In the genomic region with DNA sequence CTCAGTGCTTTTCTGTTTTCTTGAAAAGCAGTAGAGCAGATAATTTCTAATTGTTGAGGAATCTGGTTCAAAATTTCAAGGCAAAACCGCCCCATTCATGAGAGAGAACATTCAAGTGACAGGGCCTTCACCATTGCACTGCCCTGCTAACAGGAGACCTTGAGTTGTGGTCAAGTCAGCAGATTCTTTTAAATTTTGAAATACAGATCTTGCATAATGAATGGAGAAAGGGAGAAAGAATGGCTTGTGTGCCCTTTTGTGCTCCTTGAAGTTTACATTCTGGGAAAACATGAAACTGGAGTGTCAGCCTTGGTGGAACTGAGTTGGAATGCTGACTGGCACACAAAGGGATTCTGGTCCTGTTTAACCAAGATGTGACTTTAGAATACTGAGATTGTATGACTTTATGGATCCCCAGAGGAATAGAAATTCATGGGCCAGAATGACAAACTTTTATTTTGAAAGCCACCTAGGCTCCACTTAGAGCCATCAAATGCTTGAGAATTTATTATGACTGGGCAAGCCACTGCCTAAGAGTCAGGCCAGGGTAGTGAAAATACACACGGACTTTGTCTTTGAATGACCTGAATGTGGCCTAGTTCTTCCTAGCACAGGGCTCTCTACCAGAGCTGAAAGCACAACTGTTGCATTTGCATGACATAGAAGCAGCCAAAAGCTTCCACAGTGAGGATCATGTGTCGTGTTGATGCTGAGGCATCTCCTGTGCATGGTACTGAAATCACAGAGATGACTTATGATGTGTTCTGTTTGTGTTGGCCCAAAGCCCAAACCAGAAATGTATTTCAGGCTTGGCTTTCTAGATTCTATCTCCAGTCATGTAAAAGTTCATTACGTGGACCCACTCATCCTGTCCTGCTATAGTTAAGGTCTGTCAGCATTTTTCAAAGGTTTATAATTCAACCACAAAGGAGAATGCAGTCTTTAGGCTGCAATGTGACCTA, we compare ENCODE assay signal across 8 cellular contexts.
DNase-seq lines count a peak whose midpoint lies in the region; ATAC-seq and TF ChIP-seq lines count a peak whose summit lies in the region.

No MANE protein-coding gene starts in this region.

- H3K4me1 ChIP-seq in MM.1S (ENCODE audit: low read length): no peaks in the 10 kb centered on the region

- H3K79me2 ChIP-seq in MM.1S (ENCODE audit: low read length): no peaks in the 10 kb centered on the region

- TF ChIP-seq CTCF in AG09319 (IDR thresholded peaks at IDR 0.05; ENCODE audit: low read depth, low read length) (no peak), MM.1S (IDR thresholded peaks at IDR 0.05; ENCODE audit: low read length) (no peak)

- H3K36me3 ChIP-seq in MM.1S (replicated peaks; ENCODE audit: insufficient read depth, low read length): no peaks in the 10 kb centered on the region

- H3K4me1 Mint-ChIP-seq in effector memory CD8-positive, alpha-beta T cell (ENCODE audit: low read depth in 2 of 2): no peaks in the 10 kb centered on the region

- no peaks in the 10 kb centered on the region for H3F3A ChIP-seq in MM.1S (ENCODE audit: insufficient read depth, low read length)

- H3K9ac ChIP-seq in MM.1S (ENCODE audit: low read length): no peak overlapping the region

- no peak overlapping the region for H3K27ac Mint-ChIP-seq in effector memory CD8-positive, alpha-beta T cell

- no peaks in the 10 kb centered on the region for H3K9me3 Mint-ChIP-seq in effector memory CD8-positive, alpha-beta T cell

- H3K36me3 Mint-ChIP-seq in effector memory CD8-positive, alpha-beta T cell (ENCODE audit: insufficient read depth): no peaks in the 10 kb centered on the region

- no peaks in the 10 kb centered on the region for H4K20me1 ChIP-seq in MM.1S (ENCODE audit: insufficient read depth, low read length)

- intact Hi-C loops in left colon (cut with DNase I, micrococcal nuclease): no loop called here

- no peak overlapping the region for H3K27ac ChIP-seq in MM.1S (ENCODE audit: low read length)

- no peaks in the 10 kb centered on the region for H3K27me3 ChIP-seq in MM.1S (replicated peaks; ENCODE audit: insufficient read depth, low read length)

- DNase-seq in AG09319 (ENCODE audit: extremely low read depth, low read depth) (peak; percentile 93), MM.1S (peak; percentile 39), dedifferentiated amniotic fluid mesenchymal stem cell (ENCODE audit: extremely low spot score) (peak; percentile 99), midbrain (lab: John Stamatoyannopoulos, UW) (peak; percentile 28), left colon (no peak)
- DNase-seq in activated T-cell treated with anti-CD3 and anti-CD28 coated beads, Interleukin-2, amount 50 U/mL, for 1 hour: no peak
- no peak for DNase-seq in effector memory CD8-positive, alpha-beta T cell

- no peaks in the 10 kb centered on the region for H3K9me3 ChIP-seq in MM.1S (replicated peaks; ENCODE audit: insufficient read depth, low read length)

- no peak overlapping the region for H3K4me2 ChIP-seq in MM.1S (ENCODE audit: low read depth, low read length)

- H3K4me3 ChIP-seq in MM.1S (ENCODE audit: low read length): no peak overlapping the region

- H2AFZ ChIP-seq in MM.1S (ENCODE audit: low read length): no peak overlapping the region

- no peak overlapping the region for H3K4me3 Mint-ChIP-seq in effector memory CD8-positive, alpha-beta T cell

- ATAC-seq in effector memory CD8-positive, alpha-beta T cell (replicated peaks): no peak
- ATAC-seq in left colon (no peak), GM19328 (IDR thresholded peaks at IDR 0.05; ENCODE audit: unreplicated experiment) (no peak)

- no peaks in the 10 kb centered on the region for H3K9me2 ChIP-seq in MM.1S (replicated peaks; ENCODE audit: insufficient read depth, low read length)

- peaks cover 6 to 38% of the 10 kb centered on the region in 2 donors for H3K27me3 Mint-ChIP-seq in effector memory CD8-positive, alpha-beta T cell

Comparison
In these comparisons a context has a peak if more than half of its experiments do, and no peak if none do; other contexts are left out.
1. DNase-seq: peak in AG09319 (single experiment), MM.1S (single experiment), dedifferentiated amniotic fluid mesenchymal stem cell (single experiment) and midbrain (single experiment); none in activated T-cell treated with anti-CD3 and anti-CD28 coated beads, Interleukin-2, amount 50 U/mL, for 1 hour (single experiment), effector memory CD8-positive, alpha-beta T cell (0 of 3) and left colon (0 of 2).